ENCODE assay signal across 8 cellular contexts in the genomic region with DNA sequence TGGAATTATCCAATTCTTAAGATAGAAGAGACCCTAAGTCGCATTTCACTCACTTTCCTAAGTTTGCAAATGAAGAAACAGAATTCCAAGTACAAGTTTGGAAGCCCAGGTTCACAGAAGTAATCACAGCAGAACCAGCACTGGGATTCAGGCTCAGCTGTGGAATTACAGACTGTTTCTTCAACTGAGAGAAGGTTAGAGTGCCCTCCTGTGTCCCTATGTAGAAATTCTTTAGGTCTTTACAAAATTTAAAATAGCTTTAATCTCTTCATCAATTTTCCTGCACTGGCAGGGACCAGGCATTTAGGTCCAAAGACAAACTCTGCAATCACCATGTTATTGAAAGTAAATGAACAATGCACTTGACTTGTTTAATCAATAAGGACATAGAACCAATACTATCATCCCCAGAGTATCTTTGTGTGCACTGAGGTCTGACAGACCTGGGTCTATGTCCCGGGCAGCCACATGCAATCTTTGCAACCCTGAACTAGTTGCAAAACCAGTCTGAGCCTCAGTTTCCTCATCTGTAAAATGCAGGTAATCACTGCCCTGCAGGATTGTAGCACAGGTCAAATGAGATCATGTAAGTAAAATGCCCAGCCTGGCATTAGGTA. TPM values are rescaled to one million over a fixed set of nuclear protein-coding genes. Genes with fewer than 3 reads are reported as not detected.
A peak's percentile ranks its signal among the peaks of the same experiment; 100 is the strongest.
DNase-seq lines count a peak whose midpoint lies in the region; ATAC-seq, FAIRE-seq and TF ChIP-seq lines count a peak whose summit lies in the region.

No MANE protein-coding gene starts in this region.

- no peak overlapping the region for H3K27ac ChIP-seq in C4-2B
- no peak overlapping the region for H3K27ac ChIP-seq in PC-3 (ENCODE audit: low read length)
- no peak overlapping the region for H3K27ac ChIP-seq in pancreas

- no peaks in the 10 kb centered on the region for H4K20me1 ChIP-seq in PC-3 (ENCODE audit: low read length)

- H3K27ac Mint-ChIP-seq in Calu3 (ENCODE audit: unreplicated experiment), result no peak overlapping the region

- H3K4me1 ChIP-seq in PC-3 (ENCODE audit: insufficient read depth, low read length) (peaks cover 41% of the 10 kb centered on the region), pancreas (no peaks in the 10 kb centered on the region)

- peaks cover 9% of the 10 kb centered on the region for H3K4me1 Mint-ChIP-seq in Calu3 (ENCODE audit: low read depth, unreplicated experiment)

- peaks cover 3% of the 10 kb centered on the region for H3F3A ChIP-seq in PC-3 (ENCODE audit: low read length, unreplicated experiment)

- H2AFZ ChIP-seq in PC-3 (ENCODE audit: low read length), result no peak overlapping the region

- FAIRE-seq in pancreas (lab: Jason Lieb, UNC), result no peak

- ATAC-seq in PC-3 (peak; percentile 52), pancreas (peak in 3 of 4 donors; percentile 62 to 78 (median 76))

- WGBS in pancreas, 2 donors, result 45 to 51% methylated on average over 2 of the region's 2 CpGs

- no peaks in the 10 kb centered on the region; the same call in 1 of the 2 replicates for H3K27me3 ChIP-seq in H7 (ENCODE audit: control insufficient read depth, insufficient read depth, low read length)
- no peaks in the 10 kb centered on the region for H3K27me3 ChIP-seq in PC-3 (ENCODE audit: low read length)
- no peaks in the 10 kb centered on the region for H3K27me3 ChIP-seq in pancreas

- peaks cover 66% of the 10 kb centered on the region for H3K79me2 ChIP-seq in PC-3 (ENCODE audit: low read length)

- H3K4me3 Mint-ChIP-seq in Calu3 (ENCODE audit: low read depth, unreplicated experiment), result no peak overlapping the region

- H3K36me3 Mint-ChIP-seq in Calu3 (ENCODE audit: insufficient read depth, unreplicated experiment), result no peaks in the 10 kb centered on the region

- H3K4me2 ChIP-seq in PC-3 (ENCODE audit: low read length), result no peak overlapping the region

- H3K9me3 ChIP-seq in PC-3 (ENCODE audit: low read length) (no peaks in the 10 kb centered on the region), pancreas (no peaks in the 10 kb centered on the region)

- TF ChIP-seq CTCF in C4-2B (conservative IDR thresholded peaks at IDR 0.05) (peak; percentile 58), PC-3 (conservative IDR thresholded peaks at IDR 0.05; ENCODE audit: low read depth, low read length) (peak; percentile 88), epithelial cell of proximal tubule (conservative IDR thresholded peaks at IDR 0.05; ENCODE audit: low read depth, low read length) (peak; percentile 66), pancreas (IDR thresholded peaks at IDR 0.05) (no peak), Calu3 (IDR thresholded peaks at IDR 0.05; ENCODE audit: unreplicated experiment) (no peak)

- H3K9me2 ChIP-seq in PC-3 (replicated peaks; ENCODE audit: low read length), result no peaks in the 10 kb centered on the region

- H3K36me3 ChIP-seq in H7 (replicated peaks; ENCODE audit: control insufficient read depth, insufficient read depth, low read length), result no peaks in the 10 kb centered on the region
- no peaks in the 10 kb centered on the region for H3K36me3 ChIP-seq in PC-3 (ENCODE audit: low read depth, low read length)
- H3K36me3 ChIP-seq in pancreas, result no peaks in the 10 kb centered on the region

- BruUV-seq in PC-3 (replicated peaks; lab: Mats Ljungman, UMichigan) (no TSS peak), Calu3 (replicated peaks; lab: Mats Ljungman, UMichigan) (no TSS peak)

- H3K4me3 ChIP-seq in H7 (ENCODE audit: insufficient read depth, low read depth, low read length) (no peak overlapping the region), PC-3 (ENCODE audit: low read length) (no peak overlapping the region), epithelial cell of proximal tubule (ENCODE audit: low read depth, low read length) (no peak overlapping the region), pancreas (no peak overlapping the region)

- intact Hi-C loops in PC-3 (cut with micrococcal nuclease) (loop anchor here (1.0 to 2.0 kb wide), 4 partner anchors 9 to 113 kb away; no protein-coding TSS in a partner anchor), pancreas (cut with DNase I) (no loop called here), Calu3 (cut with micrococcal nuclease; ENCODE audit: unreplicated experiment) (loop anchor here (1.0 to 2.0 kb wide), 2 partner anchors 22 to 115 kb away; no protein-coding TSS in a partner anchor)

- CTCF ChIA-PET in PC-3 (lab: Charles Lee) (interaction anchor here (0.5 to 1.7 kb wide), 14 partner anchors 10 to 1665 kb away, joined by 3 to 35 read pairs (median 5); no protein-coding TSS in a partner anchor), Calu3 (lab: Charles Lee) (interaction anchor here (0.9 to 1.8 kb wide), 6 partner anchors 10 to 113 kb away, joined by 3 to 32 read pairs (median 5); no protein-coding TSS in a partner anchor)

- H3K27me3 Mint-ChIP-seq in Calu3 (ENCODE audit: unreplicated experiment), result no peaks in the 10 kb centered on the region

- POLR2A ChIA-PET in PC-3 (lab: Charles Lee; ENCODE audit: unreplicated experiment), result interaction anchor here (1.0 kb wide), 1 partner anchor 23 kb away, joined by 5 read pairs; no protein-coding TSS in a partner anchor

- DNase-seq in H7 (peak; percentile 37), PC-3 (peak; percentile 73), epithelial cell of proximal tubule (ENCODE audit: low read depth) (no peak), pancreas (no peak), Calu3 (no peak), occipital lobe (lab: John Stamatoyannopoulos, UW) (no peak)
- no peak for DNase-seq in stimulated activated CD4-positive, alpha-beta T cell treated with anti-CD3 and anti-CD28 coated beads, Interleukin-4, amount 100 ng/mL, for 24 hours

- no peak overlapping the region for H3K9ac ChIP-seq in PC-3 (ENCODE audit: low read length)

- H3K9me3 Mint-ChIP-seq in Calu3 (ENCODE audit: low read depth, unreplicated experiment), result no peaks in the 10 kb centered on the region

RNA-seq across cellular contexts. Expression of a gene that starts 16.9 kb away (rescaled TPM):
- total RNA-seq in H7 (2014; rRNA removed; shearing (Covaris generic)), result 1.00 and 3.4 TPM in 2 replicates
- total RNA-seq in PC-3 (2014; rRNA removed) (8.1 and 10.4 TPM in 2 replicates), epithelial cell of proximal tubule (4.6 and 5.9 TPM in 2 replicates), pancreas (10 to 100 TPM in 3 of 6 donors, 1 to 10 TPM in 3; 6.1 to 12.1 (median 9.4) TPM), Calu3 (2022) (7.9 and 12.2 TPM in 2 replicates), occipital lobe (48.0 TPM)
- polyA plus RNA-seq in pancreas, result 10 to 100 TPM; 23.1 to 23.6 TPM

Comparison
In these comparisons a context has a peak if more than half of its experiments do, and no peak if none do; other contexts are left out.
1. CTCF ChIP-seq: peak in C4-2B (single experiment), PC-3 (single experiment) and epithelial cell of proximal tubule (single experiment); none in pancreas (0 of 4) and Calu3 (single experiment).
2. DNase-seq: peak in H7 (single experiment) and PC-3 (single experiment); none in epithelial cell of proximal tubule (single experiment), pancreas (0 of 6), stimulated activated CD4-positive, alpha-beta T cell treated with anti-CD3 and anti-CD28 coated beads, Interleukin-4, amount 100 ng/mL, for 24 hours (single experiment), Calu3 (single experiment) and occipital lobe (single experiment).
3. intact Hi-C loops: an anchor here in PC-3 (1.0 to 2.0 kb wide) and Calu3 (1.0 to 2.0 kb wide); none called in pancreas.